ENCODE assay signal across 1 cellular context in the genomic region with DNA sequence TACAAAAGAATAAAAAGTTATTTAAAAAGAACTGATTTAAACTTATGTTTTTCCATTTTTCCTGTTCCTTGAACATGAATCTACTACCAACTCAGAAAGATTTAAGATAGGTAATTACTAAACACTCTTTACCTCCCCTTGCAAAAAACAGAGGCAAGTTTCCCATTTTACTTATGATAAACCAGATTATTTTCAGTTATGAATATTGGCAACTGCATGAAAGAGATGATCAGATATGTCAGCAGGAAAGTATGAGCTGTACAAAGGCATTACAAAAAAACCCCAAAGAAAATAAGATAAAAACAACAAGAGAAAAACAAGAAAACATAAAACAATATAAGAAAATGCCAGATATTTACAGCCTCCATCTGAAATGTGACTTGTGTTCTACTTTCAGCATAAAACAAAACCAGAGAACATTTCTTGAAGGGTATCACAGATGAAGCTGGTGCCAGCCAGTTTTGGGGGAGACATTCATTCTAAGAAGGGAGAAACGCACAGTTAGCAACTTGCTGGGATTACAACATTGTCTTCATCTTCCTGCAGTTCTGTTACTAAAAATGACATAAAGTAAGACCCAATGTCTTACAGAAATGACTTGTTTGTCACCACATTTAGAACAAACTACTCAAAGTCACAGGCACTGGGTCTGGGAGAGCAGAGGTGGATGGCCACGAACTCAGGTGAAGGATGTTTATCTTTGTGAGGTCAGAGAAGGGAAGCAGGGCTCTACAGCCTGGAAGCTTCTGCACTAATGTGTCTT.
TF ChIP-seq lines count a peak whose summit lies in the region.

No MANE protein-coding gene starts in this region.

TF ChIP-seq in GM12878, 131 proteins besides CTCF, POLR2A, EP300 and RAD21:
- TF ChIP-seq HDAC6 (IDR thresholded peaks at IDR 0.05; ENCODE audit: unreplicated experiment) (no peak), ASH2L (IDR thresholded peaks at IDR 0.05; ENCODE audit: borderline replicate concordance, low read depth) (no peak)
